ENCODE assay signal across 14 cellular contexts in the genomic region with DNA sequence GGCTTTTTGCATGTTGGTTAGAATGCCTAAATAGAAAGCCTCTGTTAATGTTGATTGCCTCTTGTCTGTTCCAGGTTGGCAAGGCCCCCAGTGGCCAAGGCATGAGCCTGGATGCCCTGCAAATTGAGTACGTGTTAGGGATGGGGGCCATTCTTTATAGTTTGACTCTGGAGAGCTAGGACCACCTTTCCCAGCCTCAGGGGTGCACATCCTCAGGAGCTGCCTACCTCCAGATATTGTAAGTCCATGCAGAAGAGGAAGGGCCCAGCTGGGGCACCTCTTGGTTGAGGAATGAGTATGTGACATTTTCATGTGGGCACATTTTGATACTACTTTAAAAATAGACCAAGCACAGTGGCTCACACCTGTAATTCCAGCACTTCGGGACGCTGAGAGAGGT. TPM values are rescaled to one million over a fixed set of nuclear protein-coding genes. Genes with fewer than 3 reads are reported as not detected.
DNase-seq lines count a peak whose midpoint lies in the region; ATAC-seq and TF ChIP-seq lines count a peak whose summit lies in the region.
"Had no signal": no experiment of that assay in that cellular context is flagged by ENCODE, and none has a peak within 500 bp of the region (broad histone marks: within the 10 kb centered on the region; RNA-seq: fewer than 3 reads in every experiment).

No MANE protein-coding gene starts in this region.

- DNase-seq in HFFc6 (no peak), foreskin melanocyte (peak; percentile 55), nephron progenitor cell (no peak), type B pancreatic cell (ENCODE audit: extremely low spot score, unreplicated experiment) (no peak), COLO829 (ENCODE audit: low spot score) (no peak), ACHN (no peak), MV-4-11 (lab: John Stamatoyannopoulos, UW) (no peak)
- DNase-seq: GF-D8, GOT3, NCI-H2029 treated with DMSO at 0.1 percent for 48 hours, NCI-H345, Peyer's patch had no signal

- TF ChIP-seq CTCF in HFFc6 (IDR thresholded peaks at IDR 0.05) (no peak), nephron progenitor cell (IDR thresholded peaks at IDR 0.05) (no peak), type B pancreatic cell (conservative IDR thresholded peaks at IDR 0.05) (no peak)

- peaks cover 31% of the 10 kb centered on the region for H3K4me1 Mint-ChIP-seq in HFFc6 (ENCODE audit: low read depth)
- H3K4me1 Mint-ChIP-seq in nephron progenitor cell, result peaks cover 43% of the 10 kb centered on the region
- H3K4me1 Mint-ChIP-seq in type B pancreatic cell (ENCODE audit: unreplicated experiment), result peaks cover 16% of the 10 kb centered on the region

- H3K36me3 Mint-ChIP-seq in HFFc6 (ENCODE audit: low read depth), result no peaks in the 10 kb centered on the region
- H3K36me3 Mint-ChIP-seq in nephron progenitor cell (ENCODE audit: low read depth), result no peaks in the 10 kb centered on the region
- no peaks in the 10 kb centered on the region for H3K36me3 Mint-ChIP-seq in type B pancreatic cell

- in situ Hi-C loops in ACHN (cut with HindIII; ENCODE audit: low pct_ligation_motif_present, low pct_unique_long_range_greater_than_20kb, low sequenced_read_pairs), result no loop called here

- peak overlapping the region; percentile 67 for H3K4me3 Mint-ChIP-seq in HFFc6
- H3K4me3 Mint-ChIP-seq in nephron progenitor cell, result peak overlapping the region; percentile 50
- no peak overlapping the region for H3K4me3 Mint-ChIP-seq in type B pancreatic cell

- no peaks in the 10 kb centered on the region for H3K9me3 Mint-ChIP-seq in HFFc6
- no peaks in the 10 kb centered on the region for H3K9me3 Mint-ChIP-seq in nephron progenitor cell
- H3K9me3 Mint-ChIP-seq in type B pancreatic cell, result no peaks in the 10 kb centered on the region
- H3K9me3 Mint-ChIP-seq: IgD-negative memory B cell had no signal

- ATAC-seq in HG03135 (IDR thresholded peaks at IDR 0.05; ENCODE audit: unreplicated experiment), result no peak

- H3K27me3 Mint-ChIP-seq in HFFc6 (ENCODE audit: insufficient read depth) (peaks cover 1% of the 10 kb centered on the region; the same call in 1 of the 2 replicates), nephron progenitor cell (ENCODE audit: low read depth, poor library complexity) (peaks cover 3% of the 10 kb centered on the region), type B pancreatic cell (no peaks in the 10 kb centered on the region)
- H3K27me3 Mint-ChIP-seq: IgD-negative memory B cell had no signal

- H3K27ac Mint-ChIP-seq in HFFc6, result peak overlapping the region; percentile 85
- peak overlapping the region; percentile 89 for H3K27ac Mint-ChIP-seq in nephron progenitor cell
- H3K27ac Mint-ChIP-seq in type B pancreatic cell, result peak overlapping the region; percentile 54

RNA-seq across cellular contexts. Expression of a gene that starts 4.2 kb away (rescaled TPM):
- total RNA-seq in HFFc6 (2021; fragmentation: NEBNext Ultra II Directional; extraction: Animal tissue kit (Norgen Biotek cat#: 25700)), result 100 to 1,000 TPM; 521 to 616 (median 544) TPM
- 90.5 and 95.9 TPM in 2 replicates for total RNA-seq in type B pancreatic cell (ENCODE audit: low replicate concordance)

RNA-seq across cellular contexts. Expression of a gene that starts 50.5 kb away (rescaled TPM):
- 10 to 100 TPM; 13.4 to 21.9 (median 15.6) TPM for total RNA-seq in HFFc6 (2021; fragmentation: NEBNext Ultra II Directional; extraction: Animal tissue kit (Norgen Biotek cat#: 25700))
- total RNA-seq in type B pancreatic cell (ENCODE audit: low replicate concordance), result 12.3 and 21.8 TPM in 2 replicates
